9 cellular contexts compared by ENCODE assay signal in genomic region chr3:194296832-194297666, GRCh38. TPM values are rescaled to one million over a fixed set of nuclear protein-coding genes. Genes with fewer than 3 reads are reported as not detected.
DNase-seq lines count a peak whose midpoint lies in the region; ATAC-seq, FAIRE-seq and TF ChIP-seq lines count a peak whose summit lies in the region.
"Had no signal": no experiment of that assay in that cellular context is flagged by ENCODE, and none has a peak within 500 bp of the region (broad histone marks: within the 10 kb centered on the region; RNA-seq: fewer than 3 reads in every experiment).

No MANE protein-coding gene starts in this region.

- peaks cover 5% of the 10 kb centered on the region for H3K4me1 ChIP-seq in mesendoderm (ENCODE audit: control insufficient read depth, low read depth, low read length)
- peaks cover 0 to 20% (median 12%) of the 10 kb centered on the region in 4 donors for H3K4me1 ChIP-seq in transverse colon

- H3K27me3 ChIP-seq in mesendoderm (ENCODE audit: insufficient read depth, low read length, poor library complexity), result no peaks in the 10 kb centered on the region
- H3K27me3 ChIP-seq in transverse colon, result peaks cover 22% of the 10 kb centered on the region

- H3K4me3 ChIP-seq in epithelial cell of proximal tubule (ENCODE audit: low read depth, low read length), result peak overlapping the region; percentile 34
- H3K4me3 ChIP-seq in mesendoderm (ENCODE audit: low read length), result no peak overlapping the region
- peak overlapping the region in 3 of 4 donors; percentile 14 to 50 (median 19) for H3K4me3 ChIP-seq in transverse colon

- H3K56ac ChIP-seq in mesendoderm (ENCODE audit: low read length), result peak overlapping the region; percentile 94

- H3K79me1 ChIP-seq in mesendoderm (ENCODE audit: low read length), result no peaks in the 10 kb centered on the region

- no peak for ATAC-seq in GM19395 (IDR thresholded peaks at IDR 0.05; ENCODE audit: unreplicated experiment)
- ATAC-seq: activated T-cell treated with anti-CD3 and anti-CD28 coated beads, Interleukin-2, amount 50 U/mL, for 72 hours had no signal

- intact Hi-C loops in transverse colon (cut with DNase I; ENCODE audit: low total_unique reads), result no loop called here

- H3K9me3 ChIP-seq in transverse colon, result no peaks in the 10 kb centered on the region

- no peaks in the 10 kb centered on the region for H3K79me2 ChIP-seq in mesendoderm (ENCODE audit: control insufficient read depth, insufficient read depth, low read length)

- DNase-seq in NCI-H146 treated with DMSO at 0.1 percent for 48 hours (lab: John Stamatoyannopoulos, UW; ENCODE audit: unreplicated experiment) (peak; percentile 39), epithelial cell of proximal tubule (ENCODE audit: low read depth) (no peak), mesendoderm (peak; percentile 94), transverse colon (peak; percentile 32), H54 (ENCODE audit: insufficient read length, low spot score) (no peak), NCI-H1105 treated with DMSO at 0.1 percent for 48 hours (lab: John Stamatoyannopoulos, UW) (no peak)
- no peak for DNase-seq in stimulated activated naive CD4-positive, alpha-beta T cell treated with Interleukin-2 at 50 U/mL for 16 hours (lab: John Stamatoyannopoulos, UW)
- DNase-seq: activated T-cell treated with anti-CD3 and anti-CD28 coated beads, Interleukin-2, amount 50 U/mL, for 72 hours had no signal

- no peak for TF ChIP-seq EP300 in transverse colon (IDR thresholded peaks at IDR 0.05; ENCODE audit: low read depth)

- no peak overlapping the region for H2AK5ac ChIP-seq in mesendoderm (ENCODE audit: low read length)

- no peak for FAIRE-seq in H54 (lab: Jason Lieb, UNC)

- H3K36me3 ChIP-seq in mesendoderm (ENCODE audit: control insufficient read depth, insufficient read depth, low read length) (no peaks in the 10 kb centered on the region), transverse colon (no peaks in the 10 kb centered on the region)

- no peak overlapping the region for H4K5ac ChIP-seq in mesendoderm (ENCODE audit: low read length)

- H3K23ac ChIP-seq in mesendoderm (ENCODE audit: low read length), result peak overlapping the region; percentile 99

- peak overlapping the region; percentile 33 for H2BK120ac ChIP-seq in mesendoderm (ENCODE audit: low read depth, low read length)

- peak overlapping the region; percentile 77 for H4K8ac ChIP-seq in mesendoderm (ENCODE audit: low read depth, low read length)

- peak overlapping the region; percentile 95 for H3K18ac ChIP-seq in mesendoderm (ENCODE audit: low read length)

- peak overlapping the region; percentile 77 for H3K9ac ChIP-seq in mesendoderm (ENCODE audit: low read length)

- WGBS in mesendoderm (ENCODE audit: extremely low coverage, insufficient coverage, low lambda C conversion rate), result no CpG with 5 or more reads among the region's 58 CpGs
- WGBS in transverse colon (ENCODE audit: low coverage in 1 of 2), 2 donors, result 34 to 36% methylated on average over 15 to 42 of the region's 58 CpGs

- TF ChIP-seq CTCF in epithelial cell of proximal tubule (conservative IDR thresholded peaks at IDR 0.05; ENCODE audit: low read depth, low read length) (no peak), transverse colon (IDR thresholded peaks at IDR 0.05) (peak in 1 of 5 experiments; percentile 9)

- peak overlapping the region; percentile 93 for H2BK15ac ChIP-seq in mesendoderm (replicated peaks; ENCODE audit: low read depth)

- in situ Hi-C loops in transverse colon (cut with MboI; ENCODE audit: low pct_ligation_motif_present in 1 of 4, low pct_unique_long_range_greater_than_20kb in 1 of 4, low sequenced_read_pairs in 3 of 4), result no loop called here

- TF ChIP-seq POLR2A in transverse colon (IDR thresholded peaks at IDR 0.05) (no peak), H54 (IDR thresholded peaks at IDR 0.05; ENCODE audit: low read depth, low read length) (no peak)

- H3K27ac ChIP-seq in mesendoderm (ENCODE audit: low read depth, low read length) (peak overlapping the region; percentile 97), transverse colon (peak overlapping the region in 3 of 4 donors; percentile 35 to 49 (median 40))

- H3K4ac ChIP-seq in mesendoderm (ENCODE audit: low read depth, low read length), result peak overlapping the region; percentile 94

- H2BK5ac ChIP-seq in mesendoderm (ENCODE audit: low read length), result peak overlapping the region; percentile 92

- H3K4me2 ChIP-seq in mesendoderm (ENCODE audit: low read length), result peak overlapping the region; percentile 45

RNA-seq across cellular contexts. Expression of gene CPN2, which starts 54.1 kb away (rescaled TPM):
- not detected in 2 replicates for total RNA-seq in epithelial cell of proximal tubule
- 0.01 TPM for polyA plus RNA-seq in mesendoderm (2013, experiment 1 of 2)
- 0.01 TPM for polyA plus RNA-seq in mesendoderm (2013, experiment 2 of 2)
- under 1 TPM in 1 of 4 donors, not detected in 3; 0.14 TPM for total RNA-seq in transverse colon
- total RNA-seq: activated T-cell treated with anti-CD3 and anti-CD28 coated beads, Interleukin-2, amount 50 U/mL, for 72 hours had no signal

Comparison
In these comparisons a context has a peak if more than half of its experiments do, and no peak if none do; other contexts are left out.
1. DNase-seq: peak in NCI-H146 treated with DMSO at 0.1 percent for 48 hours (single experiment), mesendoderm (single experiment) and transverse colon (single experiment); none in epithelial cell of proximal tubule (single experiment), H54 (single experiment), stimulated activated naive CD4-positive, alpha-beta T cell treated with Interleukin-2 at 50 U/mL for 16 hours (single experiment) and NCI-H1105 treated with DMSO at 0.1 percent for 48 hours (single experiment).